ENCODE assay signal across 8 cellular contexts in genomic region chr15:53072077-53072476, GRCh38.
A peak's percentile ranks its signal among the peaks of the same experiment; 100 is the strongest.
DNase-seq lines count a peak whose midpoint lies in the region; ATAC-seq, FAIRE-seq and TF ChIP-seq lines count a peak whose summit lies in the region.

No MANE protein-coding gene starts in this region.

- H3K4me3 ChIP-seq in MG63 (no peak overlapping the region), keratinocyte (ENCODE audit: control insufficient read depth in 2 of 3, extremely low read depth in 1 of 3, insufficient read depth in 2 of 3, low read depth in 1 of 3, low read length in 3 of 3) (no peak overlapping the region)

- peak; percentile 53 for DNase-seq in ELR (ENCODE audit: low read depth)
- peak; percentile 90 for DNase-seq in MG63
- DNase-seq in activated CD4-positive, alpha-beta memory T cell treated with anti-CD3 and anti-CD28 coated beads, Interleukin-2, amount 10 ng/mL, durations not matched to agents 7 days and 5 days = peak; percentile 21
- peak; percentile 53 for DNase-seq in keratinocyte (ENCODE audit: low read depth, low spot score)
- no peak for DNase-seq in activated CD4-positive, CD25-positive, alpha-beta regulatory T cell (lab: John Stamatoyannopoulos, UW)
- DNase-seq in chondrocyte (ENCODE audit: low spot score) = no peak

- no peaks in the 10 kb centered on the region for H3K9me1 ChIP-seq in keratinocyte (ENCODE audit: control insufficient read depth, extremely low read depth, insufficient read depth, low read length)

- H3K27ac ChIP-seq in keratinocyte (ENCODE audit: control insufficient read depth, insufficient read depth, low read length) = no peak overlapping the region

- POLR2A ChIA-PET in activated CD4-positive, alpha-beta memory T cell treated with anti-CD3 and anti-CD28 coated beads, Interleukin-2, amount 10 ng/mL, durations not matched to agents 7 days and 5 days (lab: Charles Lee) = no interaction called here

- H3K36me3 Mint-ChIP-seq in activated CD4-positive, alpha-beta memory T cell treated with anti-CD3 and anti-CD28 coated beads, Interleukin-2, amount 10 ng/mL, durations not matched to agents 7 days and 5 days (ENCODE audit: low read depth) = no peaks in the 10 kb centered on the region
- no peaks in the 10 kb centered on the region for H3K36me3 Mint-ChIP-seq in chondrocyte (ENCODE audit: low read depth)

- H3K36me3 ChIP-seq in MG63 (no peaks in the 10 kb centered on the region), keratinocyte (ENCODE audit: control insufficient read depth in 2 of 2, extremely low read depth in 1 of 2, insufficient read depth in 2 of 2, low read length in 2 of 2) (no peaks in the 10 kb centered on the region)

- no peaks in the 10 kb centered on the region for H3K4me1 Mint-ChIP-seq in activated CD4-positive, alpha-beta memory T cell treated with anti-CD3 and anti-CD28 coated beads, Interleukin-2, amount 10 ng/mL, durations not matched to agents 7 days and 5 days
- no peaks in the 10 kb centered on the region for H3K4me1 Mint-ChIP-seq in chondrocyte (ENCODE audit: low read depth)

- no peak overlapping the region for H3K9ac ChIP-seq in keratinocyte (ENCODE audit: control insufficient read depth, extremely low read depth, insufficient read depth, low read length)

- no peak overlapping the region for H2AFZ ChIP-seq in keratinocyte (ENCODE audit: control insufficient read depth, low read length)

- peak; percentile 13 for FAIRE-seq in keratinocyte (lab: Jason Lieb, UNC)

- H3K27me3 ChIP-seq in MG63 (peaks cover 4% of the 10 kb centered on the region), keratinocyte (ENCODE audit: control insufficient read depth, extremely low read depth, insufficient read depth, low read length) (no peaks in the 10 kb centered on the region)

- no peaks in the 10 kb centered on the region for H3K9me3 ChIP-seq in MG63
- no peaks in the 10 kb centered on the region for H3K9me3 ChIP-seq in keratinocyte (ENCODE audit: control insufficient read depth, low read depth, low read length)

- CTCF ChIA-PET in activated CD4-positive, alpha-beta memory T cell treated with anti-CD3 and anti-CD28 coated beads, Interleukin-2, amount 10 ng/mL, durations not matched to agents 7 days and 5 days (lab: Charles Lee) = no interaction called here

- H4K20me1 ChIP-seq in keratinocyte (ENCODE audit: control insufficient read depth, extremely low read depth, insufficient read depth, low read length) = peaks cover 3% of the 10 kb centered on the region

- H3K4me2 ChIP-seq in keratinocyte (ENCODE audit: control insufficient read depth, extremely low read depth, insufficient read depth, low read depth, low read length) = no peak overlapping the region

- peaks cover 6% of the 10 kb centered on the region for H3K4me1 ChIP-seq in keratinocyte (ENCODE audit: control insufficient read depth, extremely low read depth, insufficient read depth, low read length)

- no peaks in the 10 kb centered on the region for H3K27me3 Mint-ChIP-seq in activated CD4-positive, alpha-beta memory T cell treated with anti-CD3 and anti-CD28 coated beads, Interleukin-2, amount 10 ng/mL, durations not matched to agents 7 days and 5 days
- H3K27me3 Mint-ChIP-seq in chondrocyte (ENCODE audit: low read depth) = peaks cover 4% of the 10 kb centered on the region

- no peaks in the 10 kb centered on the region for H3K79me2 ChIP-seq in keratinocyte (ENCODE audit: control insufficient read depth, insufficient read depth, low read length)

- dilution Hi-C loops in keratinocyte (cut with MboI; ENCODE audit: extremely low pct_ligation_motif_present, low sequenced_read_pairs) = no loop called here

- no peak for TF ChIP-seq CTCF in keratinocyte (optimal IDR thresholded peaks at IDR 0.05 in 1 of 3, IDR thresholded peaks at IDR 0.05 in 1 of 3, conservative IDR thresholded peaks at IDR 0.05 in 1 of 3; ENCODE audit: extremely low read depth in 1 of 3, insufficient read depth in 2 of 3, low read length in 3 of 3)
- no peak for TF ChIP-seq CTCF in chondrocyte (IDR thresholded peaks at IDR 0.05)

- H3K4me3 Mint-ChIP-seq in activated CD4-positive, alpha-beta memory T cell treated with anti-CD3 and anti-CD28 coated beads, Interleukin-2, amount 10 ng/mL, durations not matched to agents 7 days and 5 days = no peak overlapping the region
- no peak overlapping the region for H3K4me3 Mint-ChIP-seq in chondrocyte (ENCODE audit: unreplicated experiment)

- no peak overlapping the region for H3K27ac Mint-ChIP-seq in activated CD4-positive, alpha-beta memory T cell treated with anti-CD3 and anti-CD28 coated beads, Interleukin-2, amount 10 ng/mL, durations not matched to agents 7 days and 5 days
- H3K27ac Mint-ChIP-seq in chondrocyte (ENCODE audit: unreplicated experiment) = no peak overlapping the region

- ATAC-seq in GM18520 (IDR thresholded peaks at IDR 0.05; ENCODE audit: unreplicated experiment) = no peak
- ATAC-seq in GM18517 (IDR thresholded peaks at IDR 0.05; ENCODE audit: unreplicated experiment) = no peak

- H3K9me3 Mint-ChIP-seq in activated CD4-positive, alpha-beta memory T cell treated with anti-CD3 and anti-CD28 coated beads, Interleukin-2, amount 10 ng/mL, durations not matched to agents 7 days and 5 days = no peaks in the 10 kb centered on the region
- H3K9me3 Mint-ChIP-seq in chondrocyte (ENCODE audit: low read depth) = no peaks in the 10 kb centered on the region

Comparison
In these comparisons a context has a peak if more than half of its experiments do, and no peak if none do; other contexts are left out.
1. DNase-seq: peak in ELR (single experiment), MG63 (single experiment), activated CD4-positive, alpha-beta memory T cell treated with anti-CD3 and anti-CD28 coated beads, Interleukin-2, amount 10 ng/mL, durations not matched to agents 7 days and 5 days (single experiment) and keratinocyte (single experiment); none in activated CD4-positive, CD25-positive, alpha-beta regulatory T cell (0 of 4) and chondrocyte (single experiment).